Comparison of ENCODE assay signal across 29 cellular contexts in genomic region chr5:1876708-1877433, GRCh38. TPM values are rescaled to one million over a fixed set of nuclear protein-coding genes. Genes with fewer than 3 reads are reported as not detected.
DNase-seq lines count a peak whose midpoint lies in the region; ATAC-seq and TF ChIP-seq lines count a peak whose summit lies in the region.
"Had no signal": no experiment of that assay in that cellular context is flagged by ENCODE, and none has a peak within 500 bp of the region (broad histone marks: within the 10 kb centered on the region; RNA-seq: fewer than 3 reads in every experiment).

No MANE protein-coding gene starts in this region.

- no peaks in the 10 kb centered on the region for H3K9me3 ChIP-seq in esophagus squamous epithelium
- H3K9me3 ChIP-seq: A549, heart right ventricle, lower lobe of right lung had no signal

- intact Hi-C loops in esophagus squamous epithelium (cut with DNase I), result no loop called here

- TF ChIP-seq CTCF in nephron progenitor cell (IDR thresholded peaks at IDR 0.05) (no peak), esophagus squamous epithelium (IDR thresholded peaks at IDR 0.05) (no peak)

- no peak overlapping the region for H3K27ac Mint-ChIP-seq in activated naive CD8-positive, alpha-beta T cell treated with anti-CD3 and anti-CD28 coated beads, Interleukin-2, amount 10 ng/mL, durations not matched to agents 7 days and 5 days
- no peak overlapping the region for H3K27ac Mint-ChIP-seq in nephron progenitor cell
- H3K27ac Mint-ChIP-seq: T-helper 17 cell had no signal

- no peak overlapping the region for H3K4me3 Mint-ChIP-seq in activated naive CD8-positive, alpha-beta T cell treated with anti-CD3 and anti-CD28 coated beads, Interleukin-2, amount 10 ng/mL, durations not matched to agents 7 days and 5 days
- H3K4me3 Mint-ChIP-seq in nephron progenitor cell, result peak overlapping the region; percentile 25

- peaks cover 4% of the 10 kb centered on the region for H3K4me1 Mint-ChIP-seq in activated naive CD8-positive, alpha-beta T cell treated with anti-CD3 and anti-CD28 coated beads, Interleukin-2, amount 10 ng/mL, durations not matched to agents 7 days and 5 days
- peaks cover 35% of the 10 kb centered on the region for H3K4me1 Mint-ChIP-seq in nephron progenitor cell

- ATAC-seq in activated naive CD8-positive, alpha-beta T cell treated with anti-CD3 and anti-CD28 coated beads, Interleukin-2, amount 10 ng/mL, durations not matched to agents 7 days and 5 days (ENCODE audit: low read depth), result no peak
- no peak for ATAC-seq in GM19351 (IDR thresholded peaks at IDR 0.05; ENCODE audit: unreplicated experiment)
- ATAC-seq: A549, GM12878, PC-3, T-helper 17 cell had no signal

- H3K4me1 ChIP-seq in esophagus squamous epithelium, result peaks cover 10 to 37% (median 25%) of the 10 kb centered on the region in 3 donors
- H3K4me1 ChIP-seq: A549, SJSA1 had no signal

- DNase-seq in activated CD4-positive, alpha-beta T cell treated with anti-CD3 and anti-CD28 coated beads for 48 hours, result peak; percentile 33
- DNase-seq in activated CD4-positive, alpha-beta T cell treated with anti-CD3 and anti-CD28 coated beads for 1 hour, result no peak
- DNase-seq in Daoy (ENCODE audit: low read depth) (peak; percentile 29), nephron progenitor cell (peak; percentile 50), esophagus squamous epithelium (lab: John Stamatoyannopoulos, UW) (no peak)
- DNase-seq in activated naive CD8-positive, alpha-beta T cell treated with anti-CD3 and anti-CD28 coated beads, Interleukin-2, amount 10 ng/mL, durations not matched to agents 7 days and 5 days, result peak; percentile 49
- no peak for DNase-seq in stimulated activated CD4-positive, alpha-beta T cell treated with anti-CD3 and anti-CD28 coated beads, Interleukin-4, amount 100 ng/mL, for 4 hours
- DNase-seq: activated naive CD4-positive, alpha-beta T cell treated with Interleukin-2 at 50 U/mL for 16 hours; DMS 273 treated with DMSO at 0.1 percent for 48 hours; GF-D8; heart right ventricle; lower lobe of right lung; NCI-H1092; NCI-H526 treated with DMSO at 0.1 percent for 48 hours; PC-3; posterior cingulate gyrus; small intestine; stimulated activated CD4-positive, alpha-beta T cell treated with anti-CD3 and anti-CD28 coated beads, Interleukin-4, amount 100 ng/mL, for 1 hour; T-helper 17 cell; WERI-Rb-1 had no signal

- H3K27ac ChIP-seq in esophagus squamous epithelium, result no peak overlapping the region
- H3K27ac ChIP-seq: A549, C4-2B, heart right ventricle, lower lobe of right lung, SJSA1, WERI-Rb-1 had no signal

- peaks cover 2% of the 10 kb centered on the region for H3K9me3 Mint-ChIP-seq in activated naive CD8-positive, alpha-beta T cell treated with anti-CD3 and anti-CD28 coated beads, Interleukin-2, amount 10 ng/mL, durations not matched to agents 7 days and 5 days
- H3K9me3 Mint-ChIP-seq in nephron progenitor cell, result peaks cover 11% of the 10 kb centered on the region

- peaks cover 3% of the 10 kb centered on the region for H3K36me3 Mint-ChIP-seq in activated naive CD8-positive, alpha-beta T cell treated with anti-CD3 and anti-CD28 coated beads, Interleukin-2, amount 10 ng/mL, durations not matched to agents 7 days and 5 days
- H3K36me3 Mint-ChIP-seq in nephron progenitor cell (ENCODE audit: low read depth), result no peaks in the 10 kb centered on the region

- H3K4me3 ChIP-seq in esophagus squamous epithelium, result peak overlapping the region in 1 of 4 donors; percentile 19
- H3K4me3 ChIP-seq: A549, GM12878, heart right ventricle, lower lobe of right lung, SJSA1 had no signal

- H3K27me3 ChIP-seq in esophagus squamous epithelium, result peaks cover 16 to 100% (median 32%) of the 10 kb centered on the region in 4 donors

- WGBS in esophagus squamous epithelium, 2 donors, result 40 to 67% methylated on average over 4 to 5 of the region's 48 CpGs

- H3K36me3 ChIP-seq in esophagus squamous epithelium, result peaks cover 0 to 38% (median 0%) of the 10 kb centered on the region in 3 donors
- H3K36me3 ChIP-seq: lower lobe of right lung, SJSA1, WERI-Rb-1 had no signal

- TF ChIP-seq POLR2A in esophagus squamous epithelium (IDR thresholded peaks at IDR 0.05), result no peak

- POLR2A ChIA-PET in activated naive CD8-positive, alpha-beta T cell treated with anti-CD3 and anti-CD28 coated beads, Interleukin-2, amount 10 ng/mL, durations not matched to agents 7 days and 5 days (lab: Charles Lee), result no interaction called here

- peaks cover 75% of the 10 kb centered on the region for H3K27me3 Mint-ChIP-seq in activated naive CD8-positive, alpha-beta T cell treated with anti-CD3 and anti-CD28 coated beads, Interleukin-2, amount 10 ng/mL, durations not matched to agents 7 days and 5 days
- H3K27me3 Mint-ChIP-seq in nephron progenitor cell (ENCODE audit: low read depth, poor library complexity), result peaks cover 53% of the 10 kb centered on the region

RNA-seq across cellular contexts. Expression of gene IRX4, which starts 5.9 kb away (rescaled TPM):
- 4.6 and 10.2 TPM in 2 replicates for total RNA-seq in Daoy (2014; rRNA removed; shearing (Covaris generic))
- total RNA-seq in activated naive CD8-positive, alpha-beta T cell treated with anti-CD3 and anti-CD28 coated beads, Interleukin-2, amount 10 ng/mL, durations not matched to agents 7 days and 5 days, result not detected
- 10 to 100 TPM; 22.1 to 36.2 (median 29.1) TPM for total RNA-seq in esophagus squamous epithelium
- total RNA-seq: chondrocyte, GM12878, HT1080, LHCN-M2, lower lobe of right lung, myocyte, PC-3, SJSA1, T-helper 17 cell had no signal

Comparison
In these comparisons a context has a peak if more than half of its experiments do, and no peak if none do; other contexts are left out.
1. DNase-seq: peak in activated CD4-positive, alpha-beta T cell treated with anti-CD3 and anti-CD28 coated beads for 48 hours (single experiment), Daoy (single experiment), activated naive CD8-positive, alpha-beta T cell treated with anti-CD3 and anti-CD28 coated beads, Interleukin-2, amount 10 ng/mL, durations not matched to agents 7 days and 5 days (single experiment) and nephron progenitor cell (single experiment); none in activated CD4-positive, alpha-beta T cell treated with anti-CD3 and anti-CD28 coated beads for 1 hour (single experiment), esophagus squamous epithelium (single experiment) and stimulated activated CD4-positive, alpha-beta T cell treated with anti-CD3 and anti-CD28 coated beads, Interleukin-4, amount 100 ng/mL, for 4 hours (0 of 2).